Comparison of ENCODE assay signal across 1 cellular context in the genomic region with DNA sequence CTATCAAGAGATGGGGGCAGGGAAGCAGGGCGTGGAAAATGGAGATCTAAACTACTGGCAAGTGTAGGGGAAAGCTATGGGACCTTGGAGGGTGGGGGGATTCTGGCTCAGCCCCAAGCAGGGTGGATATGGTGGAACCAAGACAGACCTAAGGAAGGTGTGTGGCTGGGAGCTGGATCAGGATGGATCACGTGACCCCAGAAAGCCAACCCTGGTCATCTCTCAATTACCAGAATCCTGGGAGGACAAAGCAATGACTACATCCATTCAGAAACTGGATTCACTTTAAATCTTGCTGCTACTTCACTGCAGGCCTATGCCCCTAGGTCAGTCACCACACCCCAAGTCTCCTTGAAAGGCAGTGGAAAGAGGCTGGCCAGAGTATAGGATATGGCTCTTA.
A peak's percentile ranks its signal among the peaks of the same experiment; 100 is the strongest.
TF ChIP-seq lines count a peak whose summit lies in the region.

No MANE protein-coding gene starts in this region.

TF ChIP-seq in K562, 482 proteins besides CTCF, POLR2A, EP300 and RAD21 (continued from another document):
- TF ChIP-seq, protein P1, sequence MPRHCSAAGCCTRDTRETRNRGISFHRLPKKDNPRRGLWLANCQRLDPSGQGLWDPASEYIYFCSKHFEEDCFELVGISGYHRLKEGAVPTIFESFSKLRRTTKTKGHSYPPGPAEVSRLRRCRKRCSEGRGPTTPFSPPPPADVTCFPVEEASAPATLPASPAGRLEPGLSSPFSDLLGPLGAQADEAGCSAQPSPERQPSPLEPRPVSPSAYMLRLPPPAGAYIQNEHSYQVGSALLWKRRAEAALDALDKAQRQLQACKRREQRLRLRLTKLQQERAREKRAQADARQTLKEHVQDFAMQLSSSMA (CRISPR knock-in tag; IDR thresholded peaks at IDR 0.05): no peak
- TF ChIP-seq ZNF79 (CRISPR knock-in tag; IDR thresholded peaks at IDR 0.05; ENCODE audit: low read depth): no peak
- TF ChIP-seq RBM22 (IDR thresholded peaks at IDR 0.05; ENCODE audit: low read depth, low read length, poor library complexity, severe bottlenecking): no peak
- TF ChIP-seq, protein P2, sequence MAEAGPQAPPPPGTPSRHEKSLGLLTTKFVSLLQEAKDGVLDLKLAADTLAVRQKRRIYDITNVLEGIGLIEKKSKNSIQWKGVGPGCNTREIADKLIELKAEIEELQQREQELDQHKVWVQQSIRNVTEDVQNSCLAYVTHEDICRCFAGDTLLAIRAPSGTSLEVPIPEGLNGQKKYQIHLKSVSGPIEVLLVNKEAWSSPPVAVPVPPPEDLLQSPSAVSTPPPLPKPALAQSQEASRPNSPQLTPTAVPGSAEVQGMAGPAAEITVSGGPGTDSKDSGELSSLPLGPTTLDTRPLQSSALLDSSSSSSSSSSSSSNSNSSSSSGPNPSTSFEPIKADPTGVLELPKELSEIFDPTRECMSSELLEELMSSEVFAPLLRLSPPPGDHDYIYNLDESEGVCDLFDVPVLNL (CRISPR knock-in tag; IDR thresholded peaks at IDR 0.05; ENCODE audit: low read depth): no peak
- TF ChIP-seq, protein P3, sequence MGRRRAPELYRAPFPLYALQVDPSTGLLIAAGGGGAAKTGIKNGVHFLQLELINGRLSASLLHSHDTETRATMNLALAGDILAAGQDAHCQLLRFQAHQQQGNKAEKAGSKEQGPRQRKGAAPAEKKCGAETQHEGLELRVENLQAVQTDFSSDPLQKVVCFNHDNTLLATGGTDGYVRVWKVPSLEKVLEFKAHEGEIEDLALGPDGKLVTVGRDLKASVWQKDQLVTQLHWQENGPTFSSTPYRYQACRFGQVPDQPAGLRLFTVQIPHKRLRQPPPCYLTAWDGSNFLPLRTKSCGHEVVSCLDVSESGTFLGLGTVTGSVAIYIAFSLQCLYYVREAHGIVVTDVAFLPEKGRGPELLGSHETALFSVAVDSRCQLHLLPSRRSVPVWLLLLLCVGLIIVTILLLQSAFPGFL (CRISPR knock-in tag; IDR thresholded peaks at IDR 0.05): no peak
- TF ChIP-seq ZBTB17 (CRISPR knock-in tag; IDR thresholded peaks at IDR 0.05): no peak
- no peak for TF ChIP-seq SAFB2 (IDR thresholded peaks at IDR 0.05; ENCODE audit: borderline replicate concordance, low read depth, low read length, severe bottlenecking)
- no peak for TF ChIP-seq MYBL2 (IDR thresholded peaks at IDR 0.05; ENCODE audit: low read depth)
- no peak for TF ChIP-seq MYBL2 (CRISPR knock-in tag; IDR thresholded peaks at IDR 0.05; ENCODE audit: borderline replicate concordance)
- no peak for TF ChIP-seq KAT7 (CRISPR knock-in tag; IDR thresholded peaks at IDR 0.05; ENCODE audit: borderline replicate concordance)
- TF ChIP-seq HMGN3 (IDR thresholded peaks at IDR 0.05; ENCODE audit: borderline replicate concordance, extremely low read depth, insufficient read length, low read depth, low read length): no peak
- TF ChIP-seq TOE1 (IDR thresholded peaks at IDR 0.05; ENCODE audit: borderline replicate concordance): peak; percentile 77
- no peak for TF ChIP-seq TOE1 (CRISPR knock-in tag; IDR thresholded peaks at IDR 0.05; ENCODE audit: borderline replicate concordance, low read depth)
- TF ChIP-seq MAX (CRISPR knock-in tag; IDR thresholded peaks at IDR 0.05): no peak
- TF ChIP-seq TAF15 (IDR thresholded peaks at IDR 0.05; ENCODE audit: low read depth, low read length): no peak
- no peak for TF ChIP-seq KLF16 (IDR thresholded peaks at IDR 0.05)
- no peak for TF ChIP-seq MCM7 (IDR thresholded peaks at IDR 0.05)
- TF ChIP-seq MTF1 (CRISPR knock-in tag; IDR thresholded peaks at IDR 0.05; ENCODE audit: borderline replicate concordance): no peak
- TF ChIP-seq, protein P4, sequence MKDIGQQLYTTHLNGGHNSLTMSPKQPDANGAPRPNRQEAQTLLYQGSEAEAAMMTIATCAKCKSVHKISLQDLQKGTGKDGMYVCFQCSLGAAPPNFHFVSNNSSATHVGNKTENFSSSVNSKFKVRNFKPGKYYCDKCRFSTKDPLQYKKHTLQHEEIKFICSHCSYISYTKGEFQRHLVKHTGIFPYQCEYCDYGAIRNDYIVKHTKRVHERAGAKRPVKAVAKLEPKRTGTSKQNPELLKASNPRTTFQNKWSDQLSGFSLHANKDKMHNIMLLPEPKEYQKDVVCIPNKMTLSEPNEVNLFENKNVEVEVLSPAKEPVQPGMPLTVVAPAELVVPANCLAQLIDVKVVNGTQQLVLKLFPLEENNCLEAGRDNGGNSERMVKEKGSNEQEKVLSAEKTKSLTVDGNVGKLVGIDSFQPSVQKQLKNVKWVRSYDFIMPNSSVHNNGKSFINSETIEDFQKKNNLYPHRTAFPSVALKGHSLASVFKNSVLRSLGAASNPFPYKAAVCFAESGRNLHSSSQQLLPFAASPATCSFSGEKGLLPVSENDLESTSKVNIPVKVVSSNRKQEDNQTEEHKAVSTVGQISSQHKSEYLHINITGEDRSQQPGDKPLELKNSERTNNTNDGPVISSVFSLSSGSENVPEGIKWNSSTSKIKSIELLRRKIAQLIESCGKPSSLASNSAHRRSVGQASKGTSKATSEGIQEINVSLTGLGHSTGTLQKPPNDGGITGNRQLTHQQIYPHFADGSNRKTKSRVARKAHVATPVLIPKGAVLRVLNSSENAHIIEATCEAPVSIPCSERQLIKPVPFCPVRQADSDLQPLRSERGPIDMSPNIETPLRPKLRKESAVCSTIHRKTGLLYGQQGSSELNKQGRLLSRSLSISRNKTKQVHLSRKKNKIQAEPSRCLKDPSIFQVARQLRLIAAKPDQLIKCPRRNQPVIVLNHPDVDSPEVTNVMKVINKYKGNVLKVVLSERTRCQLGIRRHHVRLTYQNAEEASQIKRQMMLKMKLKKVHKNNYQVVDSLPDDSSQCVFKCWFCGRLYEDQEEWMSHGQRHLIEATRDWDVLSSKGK (CRISPR knock-in tag; IDR thresholded peaks at IDR 0.05): no peak
- no peak for TF ChIP-seq BRF1 (IDR thresholded peaks at IDR 0.05; ENCODE audit: borderline replicate concordance, extremely low read depth, insufficient read length)
